ENCODE assay signal across 8 cellular contexts in the genomic region with DNA sequence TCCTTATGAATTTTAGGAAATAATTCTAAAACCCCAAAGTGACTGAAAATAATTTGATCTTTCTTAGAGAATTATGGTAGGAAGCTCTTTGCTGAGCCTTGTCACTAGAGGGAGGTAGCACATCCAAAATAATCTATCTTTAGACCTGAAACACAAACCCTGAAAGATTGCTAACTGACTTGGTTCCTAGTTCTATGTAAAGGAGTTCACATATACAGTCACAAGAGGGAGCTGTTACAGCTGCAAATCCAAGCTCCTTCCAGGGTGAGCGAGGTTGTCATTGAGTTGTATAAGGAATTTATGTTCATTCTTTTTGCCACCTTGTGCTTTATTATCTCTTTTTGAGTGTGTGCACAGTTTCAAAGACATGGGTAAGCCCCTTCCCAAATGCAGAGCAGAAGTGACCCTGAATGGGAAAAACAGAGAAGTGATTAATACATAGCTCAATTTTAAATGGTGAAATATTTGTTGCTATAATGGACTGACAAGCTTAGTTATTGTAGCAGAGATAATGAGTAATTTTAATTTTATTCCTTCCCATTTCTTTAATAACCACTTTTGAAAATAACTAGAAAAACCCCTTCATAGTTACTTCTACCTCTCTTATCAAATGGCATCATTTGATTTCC.
DNase-seq lines count a peak whose midpoint lies in the region; ATAC-seq and TF ChIP-seq lines count a peak whose summit lies in the region.

No MANE protein-coding gene starts in this region.

- DNase-seq in Caki2 (ENCODE audit: low read depth): peak; percentile 60
- DNase-seq in NOMO-1 (lab: John Stamatoyannopoulos, UW; ENCODE audit: unreplicated experiment in 2 of 2): peak; percentile 59 to 78
- peak; percentile 61 for DNase-seq in brain microvascular endothelial cell
- no peak for DNase-seq in left lobe of liver (ENCODE audit: low spot score)
- DNase-seq in substantia nigra (lab: John Stamatoyannopoulos, UW): no peak

- H3K4me3 ChIP-seq in brain microvascular endothelial cell (ENCODE audit: low read depth, low read length): no peak overlapping the region

- in situ Hi-C loops in Caki2 (cut with HindIII; ENCODE audit: low pct_unique_long_range_greater_than_20kb, low sequenced_read_pairs) (no loop called here), brain microvascular endothelial cell (cut with HindIII; ENCODE audit: low pct_ligation_motif_present, low sequenced_read_pairs) (no loop called here)

- no peak overlapping the region for H3K27ac ChIP-seq in brain microvascular endothelial cell
- no peak overlapping the region for H3K27ac ChIP-seq in substantia nigra (ENCODE audit: low read depth, low read length, poor library complexity, severe bottlenecking)

- no peaks in the 10 kb centered on the region for H3K27me3 ChIP-seq in brain microvascular endothelial cell (replicated peaks)

- ATAC-seq in GM21529 (IDR thresholded peaks at IDR 0.05; ENCODE audit: unreplicated experiment) (peak; percentile 61), left lobe of liver (peak; percentile 78), HG02970 (IDR thresholded peaks at IDR 0.05; ENCODE audit: low FRiP score, unreplicated experiment) (no peak), HG03354 (IDR thresholded peaks at IDR 0.05; ENCODE audit: poor library complexity, severe bottlenecking, unreplicated experiment) (no peak)

- peak; percentile 89 for TF ChIP-seq CTCF in brain microvascular endothelial cell (IDR thresholded peaks at IDR 0.05; ENCODE audit: low read depth, low read length, missing control alignments)

- H3K36me3 ChIP-seq in brain microvascular endothelial cell (replicated peaks): no peaks in the 10 kb centered on the region

Comparison
In these comparisons a context has a peak if more than half of its experiments do, and no peak if none do; other contexts are left out.
1. DNase-seq: peak in Caki2 (single experiment), NOMO-1 (2 of 2) and brain microvascular endothelial cell (single experiment); none in left lobe of liver (single experiment) and substantia nigra (0 of 49).
2. ATAC-seq: peak in GM21529 (single experiment) and left lobe of liver (single experiment); none in HG02970 (single experiment) and HG03354 (single experiment).